In genomic region chr18:77222464-77222863, GRCh38 we compare ENCODE assay signal across 26 cellular contexts. TPM values are rescaled to one million over a fixed set of nuclear protein-coding genes. Genes with fewer than 3 reads are reported as not detected.
DNase-seq lines count a peak whose midpoint lies in the region; ATAC-seq and TF ChIP-seq lines count a peak whose summit lies in the region.
"Had no signal": no experiment of that assay in that cellular context is flagged by ENCODE, and none has a peak within 500 bp of the region (broad histone marks: within the 10 kb centered on the region; RNA-seq: fewer than 3 reads in every experiment).

No MANE protein-coding gene starts in this region.

- no peak for TF ChIP-seq CTCF in gastroesophageal sphincter (IDR thresholded peaks at IDR 0.05)

- H3K36me3 ChIP-seq in gastroesophageal sphincter, result no peaks in the 10 kb centered on the region
- H3K36me3 ChIP-seq: BE2C had no signal

- WGBS in gastroesophageal sphincter (ENCODE audit: low coverage in 1 of 2), 2 donors, result 11 to 72% methylated on average over 1 to 3 of the region's 3 CpGs

- no peaks in the 10 kb centered on the region for H3K9me3 ChIP-seq in gastroesophageal sphincter
- H3K9me3 ChIP-seq: BE2C had no signal

- no peak overlapping the region for H3K27ac ChIP-seq in gastroesophageal sphincter
- H3K27ac ChIP-seq: GM23248, HL-60, RWPE1 had no signal

- H3K4me1 Mint-ChIP-seq in activated CD4-positive, alpha-beta T cell treated with anti-CD3 and anti-CD28 coated beads, Interleukin-2, amount 10 ng/mL, durations not matched to agents 24 days and 14 days, result peaks cover 6% of the 10 kb centered on the region
- peaks cover 2% of the 10 kb centered on the region for H3K4me1 Mint-ChIP-seq in T-helper 2 cell treated with Interferon-gamma antibody and Interleukin-4, amounts not matched to agents 5 μg/mL and 100 μg/mL, for 36 hours (ENCODE audit: low read depth)

- peak; percentile 34 for DNase-seq in activated CD4-positive, alpha-beta T cell treated with anti-CD3 and anti-CD28 coated beads, Interleukin-2, amount 10 ng/mL, durations not matched to agents 24 days and 14 days
- DNase-seq in activated CD4-positive, alpha-beta T cell treated with anti-CD3 and anti-CD28 coated beads for 48 hours, result no peak
- DNase-seq in NCI-H1694 (lab: John Stamatoyannopoulos, UW) (peak; percentile 87), SHP77 (lab: John Stamatoyannopoulos, UW) (peak; percentile 70 to 90)
- no peak for DNase-seq in T-helper 2 cell treated with Interferon-gamma antibody and Interleukin-4, amounts not matched to agents 5 μg/mL and 100 μg/mL, for 36 hours (ENCODE audit: low spot score)
- DNase-seq: BE2C, DND-41, GM23248, H9, HFFc6, KG1, NCI-H1105, NCI-H146, NCI-H2107, NCI-H2227 treated with DMSO at 0.1 percent for 48 hours, NCI-H526, PC-9 had no signal

- H3K4me3 ChIP-seq in gastroesophageal sphincter, result no peak overlapping the region
- H3K4me3 ChIP-seq: GM12878, GM23248, PC-9 had no signal

- no peak overlapping the region for H3K4me3 Mint-ChIP-seq in activated CD4-positive, alpha-beta T cell treated with anti-CD3 and anti-CD28 coated beads, Interleukin-2, amount 10 ng/mL, durations not matched to agents 24 days and 14 days
- H3K4me3 Mint-ChIP-seq in T-helper 2 cell treated with Interferon-gamma antibody and Interleukin-4, amounts not matched to agents 5 μg/mL and 100 μg/mL, for 36 hours, result no peak overlapping the region
- H3K4me3 Mint-ChIP-seq: H9, HFFc6 had no signal

- peaks cover 7% of the 10 kb centered on the region for H3K27me3 Mint-ChIP-seq in activated CD4-positive, alpha-beta T cell treated with anti-CD3 and anti-CD28 coated beads, Interleukin-2, amount 10 ng/mL, durations not matched to agents 24 days and 14 days
- H3K27me3 Mint-ChIP-seq in T-helper 2 cell treated with Interferon-gamma antibody and Interleukin-4, amounts not matched to agents 5 μg/mL and 100 μg/mL, for 36 hours (ENCODE audit: low read depth), result peaks cover 5% of the 10 kb centered on the region

- intact Hi-C loops in activated CD4-positive, alpha-beta T cell treated with anti-CD3 and anti-CD28 coated beads, Interleukin-2, amount 10 ng/mL, durations not matched to agents 24 days and 14 days (cut with micrococcal nuclease), result no loop called here

- no peak for TF ChIP-seq EP300 in gastroesophageal sphincter (IDR thresholded peaks at IDR 0.05)

- H3K9me3 Mint-ChIP-seq in activated CD4-positive, alpha-beta T cell treated with anti-CD3 and anti-CD28 coated beads, Interleukin-2, amount 10 ng/mL, durations not matched to agents 24 days and 14 days, result peaks cover 13% of the 10 kb centered on the region
- no peaks in the 10 kb centered on the region for H3K9me3 Mint-ChIP-seq in T-helper 2 cell treated with Interferon-gamma antibody and Interleukin-4, amounts not matched to agents 5 μg/mL and 100 μg/mL, for 36 hours
- H3K9me3 Mint-ChIP-seq: H9, HFFc6 had no signal

- ATAC-seq in gastroesophageal sphincter (no peak), HG03439 (IDR thresholded peaks at IDR 0.05; ENCODE audit: unreplicated experiment) (no peak)
- ATAC-seq: GM12878, SK-N-SH treated with all-trans-retinoic acid at 6 μM for 48 hours had no signal

- H3K4me1 ChIP-seq in gastroesophageal sphincter, result no peaks in the 10 kb centered on the region
- H3K4me1 ChIP-seq: BE2C had no signal

- H3K27me3 ChIP-seq in gastroesophageal sphincter, result peaks cover 6% of the 10 kb centered on the region
- H3K27me3 ChIP-seq: BE2C had no signal

- H3K36me3 Mint-ChIP-seq in activated CD4-positive, alpha-beta T cell treated with anti-CD3 and anti-CD28 coated beads, Interleukin-2, amount 10 ng/mL, durations not matched to agents 24 days and 14 days (ENCODE audit: low read depth), result no peaks in the 10 kb centered on the region
- no peaks in the 10 kb centered on the region for H3K36me3 Mint-ChIP-seq in T-helper 2 cell treated with Interferon-gamma antibody and Interleukin-4, amounts not matched to agents 5 μg/mL and 100 μg/mL, for 36 hours (ENCODE audit: low read depth)

- TF ChIP-seq POLR2A in gastroesophageal sphincter (IDR thresholded peaks at IDR 0.05), result no peak

- H3K27ac Mint-ChIP-seq in activated CD4-positive, alpha-beta T cell treated with anti-CD3 and anti-CD28 coated beads, Interleukin-2, amount 10 ng/mL, durations not matched to agents 24 days and 14 days, result no peak overlapping the region
- no peak overlapping the region for H3K27ac Mint-ChIP-seq in T-helper 2 cell treated with Interferon-gamma antibody and Interleukin-4, amounts not matched to agents 5 μg/mL and 100 μg/mL, for 36 hours
- H3K27ac Mint-ChIP-seq: H9, HFFc6 had no signal

RNA-seq across cellular contexts. Expression of gene GALR1, which starts 27.2 kb away (rescaled TPM):
- not detected in 2 replicates for total RNA-seq in activated CD4-positive, alpha-beta T cell treated with anti-CD3 and anti-CD28 coated beads, Interleukin-2, amount 10 ng/mL, durations not matched to agents 24 days and 14 days
- total RNA-seq in gastroesophageal sphincter, result under 1 TPM; 0.12 to 0.62 (median 0.31) TPM
- total RNA-seq: A673; GM12878; GM23248; HFFc6; HT-29; PC-9; T-helper 2 cell treated with Interferon-gamma antibody and Interleukin-4, amounts not matched to agents 100 ng/mL and 5 ng/mL, for 36 hours had no signal

Comparison
In these comparisons a context has a peak if more than half of its experiments do, and no peak if none do; other contexts are left out.
1. DNase-seq: peak in activated CD4-positive, alpha-beta T cell treated with anti-CD3 and anti-CD28 coated beads, Interleukin-2, amount 10 ng/mL, durations not matched to agents 24 days and 14 days (single experiment), NCI-H1694 (single experiment) and SHP77 (2 of 2); none in activated CD4-positive, alpha-beta T cell treated with anti-CD3 and anti-CD28 coated beads for 48 hours (single experiment) and T-helper 2 cell treated with Interferon-gamma antibody and Interleukin-4, amounts not matched to agents 5 μg/mL and 100 μg/mL, for 36 hours (single experiment).